Comparison of ENCODE assay signal across 8 cellular contexts in the genomic region with DNA sequence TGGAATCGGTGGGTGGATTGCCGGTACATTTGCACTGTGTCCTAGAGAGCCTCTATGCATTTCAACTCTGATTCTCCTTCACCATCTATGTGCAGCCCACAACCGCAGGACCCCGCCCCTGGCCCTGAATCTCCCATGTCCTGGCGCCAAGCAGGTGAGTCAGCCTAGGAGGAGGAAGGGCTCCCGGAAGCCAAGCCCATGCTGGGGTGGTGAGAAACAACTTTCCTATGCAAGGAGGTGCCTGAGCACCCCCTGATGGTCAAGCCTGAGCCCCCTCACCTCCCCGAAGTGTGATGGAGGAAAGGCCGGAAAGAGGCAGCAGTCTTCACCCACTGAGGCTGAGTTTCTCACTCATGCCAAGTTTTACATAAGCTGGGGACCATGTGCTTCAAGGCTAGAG.
DNase-seq lines count a peak whose midpoint lies in the region; ATAC-seq and TF ChIP-seq lines count a peak whose summit lies in the region.
"Not testable (repeated sequence)": the region's sequence is repeated elsewhere in the genome, so short reads cannot be mapped to it uniquely, and the experiment has no call there.

No MANE protein-coding gene starts in this region.

- in situ Hi-C loops in ACHN (cut with HindIII; ENCODE audit: low pct_ligation_motif_present, low pct_unique_long_range_greater_than_20kb, low sequenced_read_pairs) = not testable (repeated sequence)
- in situ Hi-C loops in mammary epithelial cell (cut with MboI; ENCODE audit: low sequenced_read_pairs in 2 of 2) = loop anchor here in 1 of 2 donors (25.0 kb wide), 1 partner anchor 274 kb away; no protein-coding TSS in a partner anchor

- not testable (repeated sequence) for H3K27me3 ChIP-seq in mammary epithelial cell (ENCODE audit: insufficient read depth, low read length)

- H3K9ac ChIP-seq in mammary epithelial cell (ENCODE audit: insufficient read depth, low read length) = not testable (repeated sequence)

- not testable (repeated sequence) for BruUV-seq in mammary epithelial cell (replicated peaks; lab: Mats Ljungman, UMichigan)

- not testable (repeated sequence) for ATAC-seq in mucosa of descending colon

- peaks cover 15% of the 10 kb centered on the region for H3K4me1 ChIP-seq in mammary epithelial cell (ENCODE audit: insufficient read depth, low read length)
- H3K4me1 ChIP-seq in mucosa of descending colon (ENCODE audit: low read depth); urinary bladder (ENCODE audit: insufficient read depth): not testable (repeated sequence)

- DNase-seq in ACHN (peak; percentile 52), H4 (ENCODE audit: low spot score) (peak; percentile 62), RPMI7951 (ENCODE audit: low read depth) (peak; percentile 57), mammary epithelial cell (peak; percentile 68), fibroblast of pulmonary artery (ENCODE audit: low read depth) (peak; percentile 4), mucosa of descending colon (peak in 2 of 3 donors; percentile 23 to 44)

- not testable (repeated sequence) for H3K4me3 ChIP-seq in mammary epithelial cell (replicated peaks in 1 of 3; ENCODE audit: insufficient read depth in 1 of 3, low read depth in 2 of 3, low read length in 3 of 3); fibroblast of pulmonary artery (replicated peaks; ENCODE audit: low read depth, low read length); mucosa of descending colon; urinary bladder (ENCODE audit: low read depth, low read length)

- CTCF ChIA-PET in mammary epithelial cell (lab: Charles Lee; ENCODE audit: low non-redundant PET) = not testable (repeated sequence)

- TF ChIP-seq EP300 in Ishikawa (IDR thresholded peaks at IDR 0.05; ENCODE audit: borderline replicate concordance) = not testable (repeated sequence)

- not testable (repeated sequence) for H3K27ac ChIP-seq in mammary epithelial cell (ENCODE audit: insufficient read depth, low read depth, low read length)
- peak overlapping the region; percentile 38 for H3K27ac ChIP-seq in urinary bladder (ENCODE audit: low read depth)

- not testable (repeated sequence) for H3K9me3 ChIP-seq in mammary epithelial cell (replicated peaks; ENCODE audit: insufficient read depth, low read length); mucosa of descending colon

- H3K36me3 ChIP-seq in mammary epithelial cell (ENCODE audit: insufficient read depth, low read length); mucosa of descending colon (ENCODE audit: low read depth); urinary bladder (ENCODE audit: insufficient read depth): not testable (repeated sequence)

- not testable (repeated sequence) for H4K20me1 ChIP-seq in mammary epithelial cell (ENCODE audit: insufficient read depth, low read length)

- intact Hi-C loops in mammary epithelial cell (cut with micrococcal nuclease); mucosa of descending colon (cut with DNase I, micrococcal nuclease): not testable (repeated sequence)

- not testable (repeated sequence) for H3K4me2 ChIP-seq in mammary epithelial cell (ENCODE audit: insufficient read depth, low read depth, low read length)

- peak overlapping the region; percentile 8 for H2AFZ ChIP-seq in mammary epithelial cell (ENCODE audit: low read depth, low read length)

- TF ChIP-seq CTCF in mammary epithelial cell (conservative IDR thresholded peaks at IDR 0.05 in 1 of 2, IDR thresholded peaks at IDR 0.05 in 1 of 2; ENCODE audit: extremely low read depth in 1 of 2, insufficient read depth in 1 of 2, low read depth in 1 of 2, low read length in 2 of 2) = peak; percentile 10 to 40
- TF ChIP-seq CTCF in fibroblast of pulmonary artery (IDR thresholded peaks at IDR 0.05; ENCODE audit: low read length, missing control alignments); mucosa of descending colon (IDR thresholded peaks at IDR 0.05): not testable (repeated sequence)

- peak; percentile 37 for TF ChIP-seq RAD21 in Ishikawa (IDR thresholded peaks at IDR 0.05; ENCODE audit: low read depth)

- dilution Hi-C loops in mammary epithelial cell (cut with HindIII; ENCODE audit: low sequenced_read_pairs) = not testable (repeated sequence)

- H3K79me2 ChIP-seq in mammary epithelial cell (ENCODE audit: insufficient read depth, low read length) = not testable (repeated sequence)

- WGBS in mammary epithelial cell (ENCODE audit: low coverage, missing lambda C conversion rate) = 83% methylated on average over 2 of the region's 8 CpGs
- WGBS in urinary bladder = 83% methylated on average over 8 of the region's 8 CpGs

Comparison
In these comparisons a context has a peak if more than half of its experiments do, and no peak if none do; other contexts are left out.
1. DNase-seq: peak in every context shown above with its lines; median percentile 68 in mammary epithelial cell; 62 in H4; 57 in RPMI7951; 52 in ACHN; 34 in mucosa of descending colon; 4 in fibroblast of pulmonary artery.